1 cellular context compared by ENCODE assay signal in the genomic region with DNA sequence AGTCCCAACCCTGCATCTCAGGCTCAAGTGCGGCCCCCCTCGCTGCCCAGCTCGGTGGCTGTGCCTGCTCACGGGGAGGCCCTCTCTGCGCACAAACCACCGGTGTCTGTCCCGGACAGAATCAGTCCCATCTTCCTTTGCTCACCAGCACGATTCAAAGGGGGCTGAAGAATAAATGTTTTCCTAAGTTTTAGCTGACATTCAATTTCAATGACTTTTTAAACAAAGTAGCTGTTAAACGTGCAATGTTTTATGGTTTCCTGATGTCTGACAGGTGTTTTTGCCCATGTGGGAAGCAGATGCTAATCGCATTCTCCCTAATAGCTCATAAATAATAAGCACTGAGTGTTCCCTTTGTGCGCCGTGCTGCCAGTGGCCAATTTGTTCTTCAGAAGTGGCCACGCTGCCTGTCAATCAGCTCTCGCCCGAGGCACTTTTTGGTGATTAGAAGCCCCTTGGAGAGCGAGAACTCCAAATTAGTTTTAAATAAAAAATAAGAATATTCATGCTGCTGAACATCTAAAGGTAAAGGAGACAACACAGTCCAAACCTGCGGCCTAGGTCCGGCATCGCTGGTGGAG.
TF ChIP-seq lines count a peak whose summit lies in the region.

No MANE protein-coding gene starts in this region.

TF ChIP-seq in IMR-90, 13 proteins besides CTCF, POLR2A, EP300 and RAD21 (continued from another document):
- TF ChIP-seq FOS (IDR thresholded peaks at IDR 0.05; ENCODE audit: low read depth, low read length) (no peak), MAZ (IDR thresholded peaks at IDR 0.05; ENCODE audit: borderline replicate concordance, low read depth, low read length) (no peak), CHD1 (IDR thresholded peaks at IDR 0.05; ENCODE audit: low read depth, low read length) (no peak), CEBPB (IDR thresholded peaks at IDR 0.05; ENCODE audit: low read depth, low read length) (no peak), MAFK (IDR thresholded peaks at IDR 0.05; ENCODE audit: low read depth, low read length) (no peak), RFX5 (IDR thresholded peaks at IDR 0.05; ENCODE audit: low read depth, low read length) (no peak), RCOR1 (IDR thresholded peaks at IDR 0.05; ENCODE audit: insufficient replicate concordance, low read length) (no peak), NFE2L2 (IDR thresholded peaks at IDR 0.05; ENCODE audit: low read depth, low read length) (no peak), BHLHE40 (IDR thresholded peaks at IDR 0.05; ENCODE audit: low read depth, low read length) (no peak), SMC3 (IDR thresholded peaks at IDR 0.05; ENCODE audit: low read depth, low read length) (no peak)
- TF ChIP-seq, protein P1, sequence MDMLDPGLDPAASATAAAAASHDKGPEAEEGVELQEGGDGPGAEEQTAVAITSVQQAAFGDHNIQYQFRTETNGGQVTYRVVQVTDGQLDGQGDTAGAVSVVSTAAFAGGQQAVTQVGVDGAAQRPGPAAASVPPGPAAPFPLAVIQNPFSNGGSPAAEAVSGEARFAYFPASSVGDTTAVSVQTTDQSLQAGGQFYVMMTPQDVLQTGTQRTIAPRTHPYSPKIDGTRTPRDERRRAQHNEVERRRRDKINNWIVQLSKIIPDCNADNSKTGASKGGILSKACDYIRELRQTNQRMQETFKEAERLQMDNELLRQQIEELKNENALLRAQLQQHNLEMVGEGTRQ (IDR thresholded peaks at IDR 0.05; ENCODE audit: low read depth, low read length): no peak
- TF ChIP-seq, protein P2, sequence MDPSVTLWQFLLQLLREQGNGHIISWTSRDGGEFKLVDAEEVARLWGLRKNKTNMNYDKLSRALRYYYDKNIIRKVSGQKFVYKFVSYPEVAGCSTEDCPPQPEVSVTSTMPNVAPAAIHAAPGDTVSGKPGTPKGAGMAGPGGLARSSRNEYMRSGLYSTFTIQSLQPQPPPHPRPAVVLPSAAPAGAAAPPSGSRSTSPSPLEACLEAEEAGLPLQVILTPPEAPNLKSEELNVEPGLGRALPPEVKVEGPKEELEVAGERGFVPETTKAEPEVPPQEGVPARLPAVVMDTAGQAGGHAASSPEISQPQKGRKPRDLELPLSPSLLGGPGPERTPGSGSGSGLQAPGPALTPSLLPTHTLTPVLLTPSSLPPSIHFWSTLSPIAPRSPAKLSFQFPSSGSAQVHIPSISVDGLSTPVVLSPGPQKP (IDR thresholded peaks at IDR 0.05; ENCODE audit: borderline replicate concordance, low read depth, low read length): no peak
TF ChIP-seq in IMR-90: peak in this region for 0.
